In the genomic region with DNA sequence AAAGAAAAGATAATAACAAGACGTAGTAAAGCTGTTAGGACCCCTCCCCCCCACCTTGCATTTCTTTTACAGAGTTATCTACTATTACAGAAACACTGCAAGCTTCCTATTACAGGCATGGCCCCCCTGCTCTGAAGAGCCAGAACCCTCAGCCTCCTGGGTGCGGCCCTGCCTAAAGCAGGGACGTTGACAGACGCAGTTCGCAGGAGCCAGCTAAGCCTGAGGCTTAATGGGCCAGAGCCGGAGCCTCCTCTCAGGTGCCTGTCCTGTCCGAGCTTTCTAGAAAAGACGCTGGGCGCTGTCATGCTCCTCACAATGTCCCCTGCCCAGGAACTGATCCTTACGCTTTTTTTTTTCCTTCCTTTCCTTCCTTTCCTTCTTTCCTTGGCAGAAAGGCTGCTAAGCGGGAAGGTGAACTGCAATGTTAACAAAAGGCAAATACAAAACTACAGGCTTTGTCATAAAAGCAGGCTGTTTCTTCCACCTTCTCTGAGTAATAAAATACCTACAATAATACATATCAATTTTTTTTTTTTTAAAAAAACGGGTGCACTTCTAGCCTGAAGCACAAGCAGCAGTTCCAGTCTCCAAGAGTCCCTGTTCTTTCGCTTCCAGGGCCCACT, we compare ENCODE assay signal across 11 cellular contexts. TPM values are rescaled to one million over a fixed set of nuclear protein-coding genes. Genes with fewer than 3 reads are reported as not detected.
DNase-seq lines count a peak whose midpoint lies in the region; ATAC-seq, FAIRE-seq and TF ChIP-seq lines count a peak whose summit lies in the region.
"Had no signal": no experiment of that assay in that cellular context is flagged by ENCODE, and none has a peak within 500 bp of the region (broad histone marks: within the 10 kb centered on the region; RNA-seq: fewer than 3 reads in every experiment).

No MANE protein-coding gene starts in this region.

- ATAC-seq in CD4-positive, CD25-positive, alpha-beta regulatory T cell (ENCODE audit: low read depth in 2 of 2): no peak
- ATAC-seq in GM18519 (IDR thresholded peaks at IDR 0.05; ENCODE audit: low FRiP score, unreplicated experiment): no peak

- H3K4me3 Mint-ChIP-seq in CD4-positive, CD25-positive, alpha-beta regulatory T cell: peak overlapping the region; percentile 30 to 73 (median 61)
- peak overlapping the region; percentile 13 for H3K4me3 Mint-ChIP-seq in nephron progenitor cell

- no peak for TF ChIP-seq CTCF in nephron progenitor cell (IDR thresholded peaks at IDR 0.05)

- peaks cover 7 to 31% (median 15%) of the 10 kb centered on the region in 4 donors for H3K4me1 Mint-ChIP-seq in CD4-positive, CD25-positive, alpha-beta regulatory T cell
- peaks cover 28% of the 10 kb centered on the region for H3K4me1 Mint-ChIP-seq in nephron progenitor cell

- FAIRE-seq in GM12892 (lab: Jason Lieb, UNC): no peak

- no peak for DNase-seq in CD4-positive, CD25-positive, alpha-beta regulatory T cell
- no peak for DNase-seq in effector memory CD4-positive, alpha-beta T cell
- DNase-seq in nephron progenitor cell: no peak
- no peak for DNase-seq in HK-2 (ENCODE audit: unreplicated experiment)
- no peak for DNase-seq in GM12892 (ENCODE audit: insufficient read length)
- DNase-seq in pons (ENCODE audit: low spot score): no peak
- DNase-seq: activated CD4-positive, alpha-beta T cell treated with anti-CD3 and anti-CD28 coated beads for 1 hour; NCI-H2171 had no signal

- H3K27me3 Mint-ChIP-seq in CD4-positive, CD25-positive, alpha-beta regulatory T cell: peaks cover 71% of the 10 kb centered on the region
- H3K27me3 Mint-ChIP-seq in nephron progenitor cell (ENCODE audit: low read depth, poor library complexity): peaks cover 97% of the 10 kb centered on the region

- peak overlapping the region; percentile 13 for H3K4me3 ChIP-seq in CD4-positive, CD25-positive, alpha-beta regulatory T cell (ENCODE audit: low read depth, low read length)
- H3K4me3 ChIP-seq in HUES64 (ENCODE audit: low read length): peak overlapping the region; percentile 30; the same call in 1 of the 2 replicates
- peak overlapping the region; percentile 49 for H3K4me3 ChIP-seq in effector memory CD4-positive, alpha-beta T cell (ENCODE audit: insufficient read depth, low read depth, low read length, poor library complexity, severe bottlenecking)

- H3K27me3 ChIP-seq in CD4-positive, CD25-positive, alpha-beta regulatory T cell (ENCODE audit: control insufficient read depth, insufficient read depth, low read length): peaks cover 36% of the 10 kb centered on the region
- H3K27me3 ChIP-seq in HUES64 (ENCODE audit: insufficient read depth, low read length): peaks cover 94% of the 10 kb centered on the region
- H3K27me3 ChIP-seq in effector memory CD4-positive, alpha-beta T cell (replicated peaks; ENCODE audit: control insufficient read depth, insufficient read depth, low read length, poor library complexity, severe bottlenecking): peaks cover 47% of the 10 kb centered on the region

- no peak overlapping the region for H3K27ac Mint-ChIP-seq in CD4-positive, CD25-positive, alpha-beta regulatory T cell
- H3K27ac Mint-ChIP-seq in nephron progenitor cell: no peak overlapping the region

- H3K4me1 ChIP-seq in CD4-positive, CD25-positive, alpha-beta regulatory T cell (ENCODE audit: control insufficient read depth, insufficient read depth, low read length, poor library complexity, severe bottlenecking): peaks cover 21% of the 10 kb centered on the region
- H3K4me1 ChIP-seq in HUES64 (ENCODE audit: insufficient read depth, low read length): peaks cover 22% of the 10 kb centered on the region
- peaks cover 8% of the 10 kb centered on the region for H3K4me1 ChIP-seq in effector memory CD4-positive, alpha-beta T cell (ENCODE audit: control insufficient read depth, insufficient read depth, low read length, poor library complexity, severe bottlenecking)

- H3K27ac ChIP-seq in CD4-positive, CD25-positive, alpha-beta regulatory T cell (ENCODE audit: insufficient read depth, low read length, poor library complexity, severe bottlenecking): no peak overlapping the region
- no peak overlapping the region for H3K27ac ChIP-seq in HUES64 (ENCODE audit: low read depth, low read length)
- no peak overlapping the region for H3K27ac ChIP-seq in effector memory CD4-positive, alpha-beta T cell (ENCODE audit: insufficient read depth, low read length, poor library complexity, severe bottlenecking)

- peaks cover 0 to 6% (median 0%) of the 10 kb centered on the region in 7 donors for H3K9me3 Mint-ChIP-seq in CD4-positive, CD25-positive, alpha-beta regulatory T cell
- H3K9me3 Mint-ChIP-seq in nephron progenitor cell: peaks cover 18% of the 10 kb centered on the region

- WGBS in HUES64: 11% methylated on average over 13 of the region's 13 CpGs

- no peaks in the 10 kb centered on the region for H3K36me3 Mint-ChIP-seq in CD4-positive, CD25-positive, alpha-beta regulatory T cell
- no peaks in the 10 kb centered on the region for H3K36me3 Mint-ChIP-seq in nephron progenitor cell (ENCODE audit: low read depth)

- no peak overlapping the region for H3K9ac ChIP-seq in HUES64 (ENCODE audit: low read depth, low read length)

- no peaks in the 10 kb centered on the region for H3K9me3 ChIP-seq in CD4-positive, CD25-positive, alpha-beta regulatory T cell (ENCODE audit: control insufficient read depth in 2 of 2, low read length in 2 of 2)
- H3K9me3 ChIP-seq in HUES64 (ENCODE audit: insufficient read depth, low read depth, low read length): no peaks in the 10 kb centered on the region
- no peaks in the 10 kb centered on the region for H3K9me3 ChIP-seq in effector memory CD4-positive, alpha-beta T cell (ENCODE audit: control insufficient read depth, low read length)

- H3K36me3 ChIP-seq in CD4-positive, CD25-positive, alpha-beta regulatory T cell (ENCODE audit: control insufficient read depth, insufficient read depth, low read length): no peaks in the 10 kb centered on the region
- H3K36me3 ChIP-seq in HUES64 (ENCODE audit: insufficient read depth, low read length): no peaks in the 10 kb centered on the region
- no peaks in the 10 kb centered on the region for H3K36me3 ChIP-seq in effector memory CD4-positive, alpha-beta T cell (ENCODE audit: control insufficient read depth, insufficient read depth, low read length)

- TF ChIP-seq POLR2A in GM12892 (IDR thresholded peaks at IDR 0.05; ENCODE audit: low read depth, low read length): no peak

RNA-seq across cellular contexts. Expression of a gene that starts 11.4 kb away (rescaled TPM):
- total RNA-seq in CD4-positive, CD25-positive, alpha-beta regulatory T cell: 0.67 TPM
- not detected for polyA plus RNA-seq in CD4-positive, CD25-positive, alpha-beta regulatory T cell
- polyA plus RNA-seq in HUES64 (2013, experiment 1 of 2): 0.30 TPM
- 0.44 TPM for polyA plus RNA-seq in HUES64 (2013, experiment 2 of 2)
- 0.45 TPM for polyA plus RNA-seq in GM12892 (2012; ENCODE audit: missing spikeins)
- total RNA-seq: posterior vena cava had no signal

RNA-seq across cellular contexts. Expression of a gene that starts 49.6 kb away (rescaled TPM):
- 34.9 TPM for total RNA-seq in CD4-positive, CD25-positive, alpha-beta regulatory T cell
- polyA plus RNA-seq in CD4-positive, CD25-positive, alpha-beta regulatory T cell: 1 to 10 TPM; 1.6 to 4.1 (median 3.4) TPM
- polyA plus RNA-seq in HUES64 (2013, experiment 1 of 2): 15.6 TPM
- polyA plus RNA-seq in HUES64 (2013, experiment 2 of 2): 14.8 TPM
- polyA plus RNA-seq in GM12892 (2012; ENCODE audit: missing spikeins): 16.0 TPM
